ENCODE assay signal across 27 cellular contexts in the genomic region with DNA sequence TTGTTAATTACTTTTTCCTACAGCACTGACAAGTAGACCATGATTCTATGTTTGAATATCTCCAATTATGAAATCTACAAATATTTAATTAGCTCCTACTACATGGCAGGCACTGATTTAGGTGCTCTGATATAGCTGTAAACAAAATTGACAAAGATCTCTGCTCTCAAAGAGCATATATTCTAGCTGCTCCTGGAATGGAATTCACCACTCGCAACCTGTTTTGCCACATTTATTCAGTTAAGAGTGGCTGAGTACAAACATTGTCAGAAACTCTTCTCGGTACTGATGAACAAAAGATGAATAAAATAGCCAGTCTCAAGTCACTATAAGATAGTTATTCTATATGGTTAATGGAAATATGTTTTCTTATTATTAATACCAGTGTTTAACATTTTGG.
"Had no signal": no experiment of that assay in that cellular context is flagged by ENCODE, and none has a peak within 500 bp of the region (broad histone marks: within the 10 kb centered on the region; RNA-seq: fewer than 3 reads in every experiment).

No MANE protein-coding gene starts in this region.

- H3K36me3 ChIP-seq: colonic mucosa, esophagus squamous epithelium, gastrocnemius medialis, heart left ventricle, lower lobe of right lung had no signal

- H3K4me1 Mint-ChIP-seq: endodermal cell, immature natural killer cell had no signal

- H3K4me1 ChIP-seq: colonic mucosa, esophagus squamous epithelium, gastrocnemius medialis, heart left ventricle, lower lobe of right lung had no signal

- H3K36me3 Mint-ChIP-seq: immature natural killer cell had no signal

- H3K27ac Mint-ChIP-seq: dendritic cell treated with granulocyte-macrophage colony-stimulating factor and Interleukin-4, amounts not matched to agents 40 ng/mL and 50 ng/mL, for 4 days; effector memory CD8-positive, alpha-beta T cell; endodermal cell; immature natural killer cell had no signal

- H3K27me3 Mint-ChIP-seq: dendritic cell treated with granulocyte-macrophage colony-stimulating factor and Interleukin-4, amounts not matched to agents 40 ng/mL and 50 ng/mL, for 4 days; effector memory CD8-positive, alpha-beta T cell had no signal

- DNase-seq: colonic mucosa; cortex of kidney; effector CD8-positive, alpha-beta T cell; effector memory CD8-positive, alpha-beta T cell; endodermal cell; erythroblast; esophagus squamous epithelium; foreskin fibroblast; foreskin melanocyte; gastrocnemius medialis; glutamatergic neuron; heart left ventricle; hypothalamus; immature natural killer cell; islet precursor cell; kidney; kidney glomerular epithelial cell; left colon; left ventricle myocardium superior; lower lobe of right lung; mesenchymal stem cell; midbrain had no signal

- H3K27me3 ChIP-seq: colonic mucosa, esophagus squamous epithelium, gastrocnemius medialis, heart left ventricle, hepatocyte had no signal

- H3K9me3 ChIP-seq: colonic mucosa had no signal

- H3K4me3 ChIP-seq: colonic mucosa, esophagus squamous epithelium, gastrocnemius medialis, heart left ventricle, hepatocyte, lower lobe of right lung had no signal

- ATAC-seq: effector memory CD8-positive, alpha-beta T cell; esophagus mucosa; gastrocnemius medialis; heart left ventricle; left colon; left lobe of liver; left ventricle myocardium superior; lower lobe of right lung had no signal

- H3K27ac ChIP-seq: colonic mucosa, epithelial cell of prostate, esophagus squamous epithelium, gastrocnemius medialis, heart left ventricle, hepatocyte, lower lobe of right lung had no signal

- H3K4me3 Mint-ChIP-seq: dendritic cell treated with granulocyte-macrophage colony-stimulating factor and Interleukin-4, amounts not matched to agents 40 ng/mL and 50 ng/mL, for 4 days; effector memory CD8-positive, alpha-beta T cell; endodermal cell; immature natural killer cell had no signal
